8 cellular contexts compared by ENCODE assay signal in the genomic region with DNA sequence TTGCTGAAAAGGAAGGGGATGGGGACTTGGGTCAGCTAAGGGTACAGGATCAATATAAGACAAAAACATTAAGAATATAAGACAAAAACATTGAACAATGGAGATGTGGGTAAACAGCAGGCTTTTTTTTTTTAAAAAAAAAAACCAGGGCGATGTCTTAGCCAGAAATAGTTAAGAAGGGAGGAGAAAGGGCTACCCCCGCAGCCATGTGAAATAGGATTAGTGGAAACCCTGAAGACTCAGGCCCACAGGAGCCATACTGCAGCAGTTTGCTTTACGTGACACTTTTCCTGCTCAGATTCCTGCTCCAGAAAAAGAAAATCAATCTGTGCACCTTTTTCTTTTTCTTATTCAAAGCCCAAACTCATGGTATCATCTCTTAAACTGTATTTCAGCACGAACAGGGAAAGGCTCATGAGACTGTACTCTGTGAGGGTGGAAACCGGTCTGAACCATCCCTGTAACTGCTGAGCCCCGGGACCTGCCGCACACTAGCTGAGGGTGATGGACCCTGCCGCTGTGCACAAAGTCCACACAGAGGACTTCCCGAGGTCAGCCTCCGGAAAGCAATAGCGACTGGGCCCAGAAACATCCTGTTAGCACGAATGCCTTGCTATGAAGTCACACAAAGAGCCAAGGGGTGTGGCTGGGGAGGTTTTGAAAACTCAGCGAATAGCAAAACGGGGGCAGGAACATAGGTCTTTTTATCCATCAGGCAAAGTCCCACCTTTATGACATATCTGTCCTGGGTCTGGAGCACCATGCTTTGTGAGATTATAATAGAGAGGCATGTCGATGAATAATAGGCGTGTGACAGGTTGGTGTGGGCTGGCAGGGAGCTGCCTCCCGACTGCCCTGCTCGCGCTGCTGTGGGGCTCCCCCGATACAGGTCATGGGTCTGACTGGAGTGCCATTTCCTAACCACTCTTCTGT. TPM values are rescaled to one million over a fixed set of nuclear protein-coding genes. Genes with fewer than 3 reads are reported as not detected.
A peak's percentile ranks its signal among the peaks of the same experiment; 100 is the strongest.
DNase-seq lines count a peak whose midpoint lies in the region; ATAC-seq and TF ChIP-seq lines count a peak whose summit lies in the region.

No MANE protein-coding gene starts in this region.

- no peak for TF ChIP-seq CTCF in GM06990 (IDR thresholded peaks at IDR 0.05; ENCODE audit: insufficient read depth, low read length, poor library complexity, severe bottlenecking)
- no peak for TF ChIP-seq CTCF in sigmoid colon (IDR thresholded peaks at IDR 0.05)
- TF ChIP-seq CTCF in omental fat pad (IDR thresholded peaks at IDR 0.05) = no peak

- H3K9me3 ChIP-seq in sigmoid colon = no peaks in the 10 kb centered on the region

- H3K27ac Mint-ChIP-seq in activated naive CD4-positive, alpha-beta T cell treated with anti-CD3 and anti-CD28 coated beads for 36 hours = peak overlapping the region; percentile 92

- H3K4me1 Mint-ChIP-seq in activated naive CD4-positive, alpha-beta T cell treated with anti-CD3 and anti-CD28 coated beads for 36 hours (ENCODE audit: low read depth) = peaks cover 89% of the 10 kb centered on the region

- intact Hi-C loops in activated naive CD4-positive, alpha-beta T cell treated with anti-CD3 and anti-CD28 coated beads for 36 hours (cut with micrococcal nuclease) = loop anchor here (5.0 kb wide), 1 partner anchor 1198 kb away; the partner anchor contains the start of gene EVI2A
- intact Hi-C loops in left ventricle myocardium superior (cut with micrococcal nuclease) (no loop called here), sigmoid colon (cut with DNase I) (no loop called here)

- H3K36me3 Mint-ChIP-seq in activated naive CD4-positive, alpha-beta T cell treated with anti-CD3 and anti-CD28 coated beads for 36 hours (ENCODE audit: low read depth) = peaks cover 3% of the 10 kb centered on the region

- no peaks in the 10 kb centered on the region for H3K9me3 Mint-ChIP-seq in activated naive CD4-positive, alpha-beta T cell treated with anti-CD3 and anti-CD28 coated beads for 36 hours

- H3K4me3 ChIP-seq in GM06990 (replicated peaks; ENCODE audit: low read depth, low read length) = peak overlapping the region; percentile 43
- peak overlapping the region; percentile 18 to 59 (median 48) for H3K4me3 ChIP-seq in sigmoid colon

- no peaks in the 10 kb centered on the region for H3K36me3 ChIP-seq in GM06990 (ENCODE audit: control insufficient read depth, insufficient read depth, low read length)
- H3K36me3 ChIP-seq in sigmoid colon = no peaks in the 10 kb centered on the region

- no peak overlapping the region for H3K27ac ChIP-seq in sigmoid colon

- DNase-seq in GM06990 (ENCODE audit: extremely low read depth, insufficient read length) = peak; percentile 68
- peak; percentile 33 for DNase-seq in NCI-H345 treated with DMSO at 0.1 percent for 48 hours (lab: John Stamatoyannopoulos, UW; ENCODE audit: unreplicated experiment)
- DNase-seq in activated naive CD4-positive, alpha-beta T cell treated with anti-CD3 and anti-CD28 coated beads for 36 hours = peak; percentile 88
- DNase-seq in left ventricle myocardium superior = no peak
- DNase-seq in sigmoid colon = peak; percentile 50
- DNase-seq in omental fat pad (ENCODE audit: low spot score) = no peak

- TF ChIP-seq EP300 in sigmoid colon (IDR thresholded peaks at IDR 0.05) = no peak

- no peak for TF ChIP-seq POLR2A in sigmoid colon (IDR thresholded peaks at IDR 0.05)

- CTCF ChIA-PET in activated naive CD4-positive, alpha-beta T cell treated with anti-CD3 and anti-CD28 coated beads for 36 hours (lab: Charles Lee) = interaction anchor here (0.6 to 4.4 kb wide), 3 partner anchors 31 to 55 kb away, joined by 3 to 22 read pairs (median 4); partner anchors contain the start of gene CDK5R1

- H3K27me3 ChIP-seq in GM06990 (replicated peaks; ENCODE audit: control insufficient read depth, insufficient read depth, low read length) (no peaks in the 10 kb centered on the region), sigmoid colon (no peaks in the 10 kb centered on the region)

- 50 to 58% methylated on average over 20 of the region's 20 CpGs for WGBS in sigmoid colon, 2 donors

- peak overlapping the region; percentile 71 for H3K4me3 Mint-ChIP-seq in activated naive CD4-positive, alpha-beta T cell treated with anti-CD3 and anti-CD28 coated beads for 36 hours

- ATAC-seq in left ventricle myocardium superior (peak; percentile 37), GM19395 (IDR thresholded peaks at IDR 0.05; ENCODE audit: unreplicated experiment) (no peak), omental fat pad (ENCODE audit: low FRiP score) (no peak), HG03378 (IDR thresholded peaks at IDR 0.05; ENCODE audit: unreplicated experiment) (no peak)

- H3K27me3 Mint-ChIP-seq in activated naive CD4-positive, alpha-beta T cell treated with anti-CD3 and anti-CD28 coated beads for 36 hours (ENCODE audit: low read depth) = no peaks in the 10 kb centered on the region

- peaks cover 0 to 15% (median 9%) of the 10 kb centered on the region in 4 donors for H3K4me1 ChIP-seq in sigmoid colon

RNA-seq across cellular contexts. Expression of gene CDK5R1, which starts 33.2 kb away (rescaled TPM):
- 10 to 100 TPM; 50.6 to 52.1 TPM for total RNA-seq in activated naive CD4-positive, alpha-beta T cell treated with anti-CD3 and anti-CD28 coated beads for 36 hours
- total RNA-seq in left ventricle myocardium superior (1.4 TPM), sigmoid colon (1 to 10 TPM in 3 of 4 donors, under 1 TPM in 1; 0.81 to 1.2 (median 1.1) TPM), omental fat pad (1 to 10 TPM; 1.1 to 2.6 (median 1.8) TPM)
- 1 to 10 TPM in 1 of 3 donors, under 1 TPM in 2; under 0.01 to 3.8 (median 0.46) TPM for polyA plus RNA-seq in sigmoid colon

Comparison
In these comparisons a context has a peak if more than half of its experiments do, and no peak if none do; other contexts are left out.
1. DNase-seq: peak in GM06990 (single experiment), NCI-H345 treated with DMSO at 0.1 percent for 48 hours (single experiment), activated naive CD4-positive, alpha-beta T cell treated with anti-CD3 and anti-CD28 coated beads for 36 hours (single experiment) and sigmoid colon (single experiment); none in left ventricle myocardium superior (single experiment) and omental fat pad (single experiment).
2. RNA of gene CDK5R1, which starts 33.2 kb away (total RNA-seq): 50.6 to 52.1 TPM in activated naive CD4-positive, alpha-beta T cell treated with anti-CD3 and anti-CD28 coated beads for 36 hours; 1.1 to 2.6 TPM in omental fat pad, 1.4 TPM in left ventricle myocardium superior (single experiment) and 0.81 to 1.2 TPM in sigmoid colon; every median in the first group is over 10 times any median in the second.